Comparison of ENCODE assay signal across 8 cellular contexts in genomic region chr16:12067714-12068401, GRCh38.
DNase-seq lines count a peak whose midpoint lies in the region; ATAC-seq and TF ChIP-seq lines count a peak whose summit lies in the region.

No MANE protein-coding gene starts in this region.

- POLR2A ChIA-PET in CD8-positive, alpha-beta T cell (lab: Charles Lee): interaction anchor here (0.6 to 1.1 kb wide), 4 partner anchors 11 to 216 kb away, joined by 3 to 4 read pairs (median 4); no protein-coding TSS in a partner anchor
- POLR2A ChIA-PET in activated CD4-positive, alpha-beta memory T cell treated with anti-CD3 and anti-CD28 coated beads for 36 hours (lab: Charles Lee): interaction anchor here (0.6 kb wide), 1 partner anchor 216 kb away, joined by 3 read pairs; the partner anchor contains the start of gene RSL1D1

- no peaks in the 10 kb centered on the region for H3K27me3 ChIP-seq in CD8-positive, alpha-beta T cell (ENCODE audit: insufficient read depth, low read length)
- no peaks in the 10 kb centered on the region for H3K27me3 ChIP-seq in thyroid gland

- no peaks in the 10 kb centered on the region for H3K36me3 ChIP-seq in CD8-positive, alpha-beta T cell (ENCODE audit: insufficient read depth, low read length)
- H3K36me3 ChIP-seq in mucosa of descending colon (ENCODE audit: low read depth) (no peaks in the 10 kb centered on the region), thyroid gland (peaks cover 0 to 2% of the 10 kb centered on the region in 2 donors)

- H3K27ac ChIP-seq in CD8-positive, alpha-beta T cell (ENCODE audit: low read depth, low read length): no peak overlapping the region
- H3K27ac ChIP-seq in epithelial cell of prostate (no peak overlapping the region), thyroid gland (no peak overlapping the region)

- no peaks in the 10 kb centered on the region for H3K4me1 ChIP-seq in CD8-positive, alpha-beta T cell (ENCODE audit: insufficient read depth, low read length)
- H3K4me1 ChIP-seq in mucosa of descending colon (ENCODE audit: low read depth) (no peaks in the 10 kb centered on the region), thyroid gland (peaks cover 12 to 22% of the 10 kb centered on the region in 2 donors)

- H3K4me1 Mint-ChIP-seq in CD8-positive, alpha-beta T cell (ENCODE audit: low read depth): peaks cover 4% of the 10 kb centered on the region
- H3K4me1 Mint-ChIP-seq in activated CD4-positive, alpha-beta memory T cell treated with anti-CD3 and anti-CD28 coated beads for 36 hours (ENCODE audit: low read depth): no peaks in the 10 kb centered on the region

- no peak overlapping the region for H3K27ac Mint-ChIP-seq in CD8-positive, alpha-beta T cell
- H3K27ac Mint-ChIP-seq in activated CD4-positive, alpha-beta memory T cell treated with anti-CD3 and anti-CD28 coated beads for 36 hours: no peak overlapping the region

- CTCF ChIA-PET in CD8-positive, alpha-beta T cell (lab: Charles Lee): interaction anchor here (0.6 to 5.2 kb wide), 44 partner anchors 9 to 1428 kb away, joined by 3 to 52 read pairs (median 4); partner anchors contain the start of genes RSL1D1 and SNX29
- CTCF ChIA-PET in activated CD4-positive, alpha-beta memory T cell treated with anti-CD3 and anti-CD28 coated beads for 36 hours (lab: Charles Lee): interaction anchor here (0.6 to 3.0 kb wide), 49 partner anchors 9 to 1108 kb away, joined by 3 to 42 read pairs (median 4); partner anchors contain the start of genes RSL1D1 and SNX29

- no peaks in the 10 kb centered on the region for H3K9me3 Mint-ChIP-seq in CD8-positive, alpha-beta T cell
- no peaks in the 10 kb centered on the region for H3K9me3 Mint-ChIP-seq in activated CD4-positive, alpha-beta memory T cell treated with anti-CD3 and anti-CD28 coated beads for 36 hours

- H3K9me3 ChIP-seq in CD8-positive, alpha-beta T cell (ENCODE audit: low read length): no peaks in the 10 kb centered on the region
- H3K9me3 ChIP-seq in mucosa of descending colon (no peaks in the 10 kb centered on the region), thyroid gland (no peaks in the 10 kb centered on the region)

- H3K4me3 Mint-ChIP-seq in CD8-positive, alpha-beta T cell: no peak overlapping the region
- H3K4me3 Mint-ChIP-seq in activated CD4-positive, alpha-beta memory T cell treated with anti-CD3 and anti-CD28 coated beads for 36 hours: no peak overlapping the region

- DNase-seq in CD8-positive, alpha-beta T cell: peak in 6 of 7 experiments; percentile 38 to 78 (median 46)
- DNase-seq in HFF-Myc (ENCODE audit: extremely low read depth, low read depth) (peak; percentile 72), NCI-H526 treated with DMSO at 0.1 percent for 48 hours (lab: John Stamatoyannopoulos, UW) (peak; percentile 51), epithelial cell of prostate (ENCODE audit: low read depth, low spot score) (peak; percentile 10), mucosa of descending colon (peak in 2 of 3 donors; percentile 25 to 56), thyroid gland (peak; percentile 52 to 68), GF-D8 (lab: John Stamatoyannopoulos, UW) (no peak)
- DNase-seq in activated CD4-positive, alpha-beta memory T cell treated with anti-CD3 and anti-CD28 coated beads for 36 hours: peak; percentile 74

- H3K4me3 ChIP-seq in CD8-positive, alpha-beta T cell (ENCODE audit: low read depth, low read length): no peak overlapping the region
- H3K4me3 ChIP-seq in HFF-Myc (replicated peaks; ENCODE audit: low read depth, low read length) (no peak overlapping the region), mucosa of descending colon (no peak overlapping the region), thyroid gland (replicated peaks in 1 of 3) (no peak overlapping the region)

- intact Hi-C loops in CD8-positive, alpha-beta T cell (cut with DNase I, micrococcal nuclease): loop anchor here (1.0 to 10.0 kb wide), 9 partner anchors 93 to 1111 kb away; partner anchors contain the start of genes RSL1D1 (in 1 of the 2) and SNX29 (in 1 of the 2)
- intact Hi-C loops in activated CD4-positive, alpha-beta memory T cell treated with anti-CD3 and anti-CD28 coated beads for 36 hours (cut with micrococcal nuclease): loop anchor here (1.0 to 5.0 kb wide), 4 partner anchors 91 to 325 kb away; partner anchors contain the start of genes RSL1D1 and SNX29
- intact Hi-C loops in mucosa of descending colon (cut with DNase I, micrococcal nuclease) (no loop called here), thyroid gland (cut with DNase I) (loop anchor here (5.0 kb wide), 1 partner anchor 666 kb away; no protein-coding TSS in a partner anchor)

- TF ChIP-seq POLR2A in thyroid gland (IDR thresholded peaks at IDR 0.05): no peak

- ATAC-seq in CD8-positive, alpha-beta T cell: peak; percentile 96
- ATAC-seq in mucosa of descending colon: peak; percentile 90

- TF ChIP-seq CTCF in CD8-positive, alpha-beta T cell (IDR thresholded peaks at IDR 0.05): peak; percentile 85
- TF ChIP-seq CTCF in HFF-Myc (IDR thresholded peaks at IDR 0.05; ENCODE audit: low read depth, low read length, missing control alignments): peak; percentile 90
- TF ChIP-seq CTCF in mucosa of descending colon (IDR thresholded peaks at IDR 0.05): peak; percentile 82
- TF ChIP-seq CTCF in thyroid gland (IDR thresholded peaks at IDR 0.05): peak; percentile 78 to 97 (median 95)

- 45 to 48% methylated on average over 9 of the region's 9 CpGs for WGBS in thyroid gland, 2 donors

- no peaks in the 10 kb centered on the region for H3K27me3 Mint-ChIP-seq in CD8-positive, alpha-beta T cell (ENCODE audit: low read depth)
- H3K27me3 Mint-ChIP-seq in activated CD4-positive, alpha-beta memory T cell treated with anti-CD3 and anti-CD28 coated beads for 36 hours: no peaks in the 10 kb centered on the region

- H3K36me3 Mint-ChIP-seq in CD8-positive, alpha-beta T cell: peaks cover 16% of the 10 kb centered on the region
- peaks cover 1% of the 10 kb centered on the region for H3K36me3 Mint-ChIP-seq in activated CD4-positive, alpha-beta memory T cell treated with anti-CD3 and anti-CD28 coated beads for 36 hours

Comparison
In these comparisons a context has a peak if more than half of its experiments do, and no peak if none do; other contexts are left out.
1. intact Hi-C loops: an anchor here in CD8-positive, alpha-beta T cell (1.0 to 10.0 kb wide), activated CD4-positive, alpha-beta memory T cell treated with anti-CD3 and anti-CD28 coated beads for 36 hours (1.0 to 5.0 kb wide) and thyroid gland (5.0 kb wide); none called in mucosa of descending colon.